ENCODE assay signal across 1 cellular context in genomic region chr1:41751804-41752513, GRCh38.
TF ChIP-seq lines count a peak whose summit lies in the region.

No MANE protein-coding gene starts in this region.

TF ChIP-seq in GM12878, 131 proteins besides CTCF, POLR2A, EP300 and RAD21 (continued from another document and continues in another):
- no peak for TF ChIP-seq E4F1 (IDR thresholded peaks at IDR 0.05; ENCODE audit: borderline replicate concordance, partially characterized antibody)
- TF ChIP-seq IRF3 (IDR thresholded peaks at IDR 0.05) = no peak
- no peak for TF ChIP-seq EZH2 (IDR thresholded peaks at IDR 0.05; ENCODE audit: borderline replicate concordance, control insufficient read depth, low read depth, low read length)
- peak in 1 of 2 experiments; percentile 87; a peak in 1 of 4 replicates for TF ChIP-seq ETV6 (conservative IDR thresholded peaks at IDR 0.05 in 1 of 2, IDR thresholded peaks at IDR 0.05 in 1 of 2; ENCODE audit: borderline replicate concordance in 1 of 2, low read depth in 1 of 2)
- peak; percentile 49; the same call in 1 of the 2 replicates for TF ChIP-seq RELB (IDR thresholded peaks at IDR 0.05; ENCODE audit: low read depth)
- TF ChIP-seq MEF2B (IDR thresholded peaks at IDR 0.05; ENCODE audit: partially characterized antibody, poor library complexity, severe bottlenecking) = peak; percentile 70
- no peak for TF ChIP-seq NKRF (conservative IDR thresholded peaks at IDR 0.05)
- TF ChIP-seq RUNX3 (IDR thresholded peaks at IDR 0.05; ENCODE audit: low read length) = peak; percentile 99
- no peak for TF ChIP-seq REST (IDR thresholded peaks at IDR 0.05; ENCODE audit: low read depth, low read length)
- TF ChIP-seq ZBTB33 (IDR thresholded peaks at IDR 0.05) = no peak
- no peak; the same call in 1 of the 2 replicates for TF ChIP-seq ZNF217 (IDR thresholded peaks at IDR 0.05)
- TF ChIP-seq NFIC (IDR thresholded peaks at IDR 0.05; ENCODE audit: low read depth, low read length) = peak; percentile 80; the same call in 1 of the 2 replicates
- no peak for TF ChIP-seq CHD4 (IDR thresholded peaks at IDR 0.05)
- TF ChIP-seq CBX5 (IDR thresholded peaks at IDR 0.05; ENCODE audit: low read depth) = no peak
- no peak for TF ChIP-seq WRNIP1 (IDR thresholded peaks at IDR 0.05; ENCODE audit: borderline replicate concordance, low read depth, low read length)
- TF ChIP-seq HDAC6 (IDR thresholded peaks at IDR 0.05; ENCODE audit: unreplicated experiment) = no peak
- peak; percentile 9; the same call in 1 of the 2 replicates for TF ChIP-seq BMI1 (IDR thresholded peaks at IDR 0.05; ENCODE audit: borderline replicate concordance)
- peak; percentile 97; the same call in 1 of the 2 replicates for TF ChIP-seq SMARCA5 (IDR thresholded peaks at IDR 0.05)
- TF ChIP-seq SUZ12 (IDR thresholded peaks at IDR 0.05; ENCODE audit: unreplicated experiment) = no peak
- peak; percentile 66 for TF ChIP-seq BCL3 (IDR thresholded peaks at IDR 0.05; ENCODE audit: borderline replicate concordance, insufficient read depth, low read depth, low read length, poor library complexity, severe bottlenecking)
- TF ChIP-seq CREB1 (IDR thresholded peaks at IDR 0.05; ENCODE audit: low read depth) = peak; percentile 90
- TF ChIP-seq ASH2L (IDR thresholded peaks at IDR 0.05; ENCODE audit: borderline replicate concordance, low read depth) = no peak
- peak; percentile 43 for TF ChIP-seq SP1 (IDR thresholded peaks at IDR 0.05; ENCODE audit: low read depth, low read length)
- no peak for TF ChIP-seq HCFC1 (IDR thresholded peaks at IDR 0.05; ENCODE audit: low read length)
- TF ChIP-seq BCLAF1 (IDR thresholded peaks at IDR 0.05) = no peak
- no peak for TF ChIP-seq ZBTB40 (IDR thresholded peaks at IDR 0.05; ENCODE audit: borderline replicate concordance)
- TF ChIP-seq BRCA1 (IDR thresholded peaks at IDR 0.05; ENCODE audit: low read depth, low read length) = no peak
- no peak for TF ChIP-seq SREBF1 (IDR thresholded peaks at IDR 0.05; ENCODE audit: low read length)
- TF ChIP-seq ZNF24 (IDR thresholded peaks at IDR 0.05) = no peak
- peak; percentile 85; the same call in 1 of the 2 replicates for TF ChIP-seq ATF2 (IDR thresholded peaks at IDR 0.05; ENCODE audit: low read length)
- peak; percentile 92 for TF ChIP-seq EED (IDR thresholded peaks at IDR 0.05; ENCODE audit: low read depth)
- TF ChIP-seq CEBPB (IDR thresholded peaks at IDR 0.05; ENCODE audit: borderline replicate concordance in 1 of 2, low read depth in 2 of 2, low read length in 2 of 2) = no peak
